In genomic region chr2:215914067-215914776, GRCh38 we compare ENCODE assay signal across 1 cellular context.
TF ChIP-seq lines count a peak whose summit lies in the region.

No MANE protein-coding gene starts in this region.

TF ChIP-seq in IMR-90, 13 proteins besides CTCF, POLR2A, EP300 and RAD21 (continued from another document):
- no peak for TF ChIP-seq FOS (IDR thresholded peaks at IDR 0.05; ENCODE audit: low read depth, low read length)
- no peak for TF ChIP-seq NFE2L2 (IDR thresholded peaks at IDR 0.05; ENCODE audit: low read depth, low read length)
- no peak for TF ChIP-seq RFX5 (IDR thresholded peaks at IDR 0.05; ENCODE audit: low read depth, low read length)
- TF ChIP-seq CEBPB (IDR thresholded peaks at IDR 0.05; ENCODE audit: low read depth, low read length) = no peak
- TF ChIP-seq, protein P1, sequence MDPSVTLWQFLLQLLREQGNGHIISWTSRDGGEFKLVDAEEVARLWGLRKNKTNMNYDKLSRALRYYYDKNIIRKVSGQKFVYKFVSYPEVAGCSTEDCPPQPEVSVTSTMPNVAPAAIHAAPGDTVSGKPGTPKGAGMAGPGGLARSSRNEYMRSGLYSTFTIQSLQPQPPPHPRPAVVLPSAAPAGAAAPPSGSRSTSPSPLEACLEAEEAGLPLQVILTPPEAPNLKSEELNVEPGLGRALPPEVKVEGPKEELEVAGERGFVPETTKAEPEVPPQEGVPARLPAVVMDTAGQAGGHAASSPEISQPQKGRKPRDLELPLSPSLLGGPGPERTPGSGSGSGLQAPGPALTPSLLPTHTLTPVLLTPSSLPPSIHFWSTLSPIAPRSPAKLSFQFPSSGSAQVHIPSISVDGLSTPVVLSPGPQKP (IDR thresholded peaks at IDR 0.05; ENCODE audit: borderline replicate concordance, low read depth, low read length) = no peak
- TF ChIP-seq SMC3 (IDR thresholded peaks at IDR 0.05; ENCODE audit: low read depth, low read length) = no peak
- TF ChIP-seq BHLHE40 (IDR thresholded peaks at IDR 0.05; ENCODE audit: low read depth, low read length) = no peak
- TF ChIP-seq MAZ (IDR thresholded peaks at IDR 0.05; ENCODE audit: borderline replicate concordance, low read depth, low read length) = no peak
- no peak for TF ChIP-seq MXI1 (IDR thresholded peaks at IDR 0.05; ENCODE audit: borderline replicate concordance, low read depth, low read length)
- no peak for TF ChIP-seq MAFK (IDR thresholded peaks at IDR 0.05; ENCODE audit: low read depth, low read length)
